In the genomic region with DNA sequence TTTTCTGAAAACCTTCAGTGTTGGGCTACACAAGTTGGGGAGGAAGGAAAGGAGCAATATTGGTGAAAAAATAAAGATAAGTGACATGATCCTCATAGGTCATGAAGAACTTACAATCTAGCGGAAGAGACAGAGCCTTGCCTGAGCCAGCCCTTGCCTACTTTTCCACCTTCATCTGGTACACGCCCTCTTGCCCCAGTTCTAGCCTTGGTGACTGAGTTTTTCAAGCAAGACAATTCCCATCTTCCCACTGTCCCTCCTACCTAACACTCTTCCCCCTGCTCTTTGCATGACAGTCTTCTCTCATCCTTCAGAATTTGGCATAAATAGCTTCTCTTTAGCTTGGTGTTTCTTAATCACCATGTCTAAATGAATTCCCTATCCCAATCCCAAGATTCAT, we compare ENCODE assay signal across 34 cellular contexts. TPM values are rescaled to one million over a fixed set of nuclear protein-coding genes. Genes with fewer than 3 reads are reported as not detected.
"Had no signal": no experiment of that assay in that cellular context is flagged by ENCODE, and none has a peak within 500 bp of the region (broad histone marks: within the 10 kb centered on the region; RNA-seq: fewer than 3 reads in every experiment).

No MANE protein-coding gene starts in this region.

- H3K36me3 Mint-ChIP-seq: activated CD4-positive, alpha-beta memory T cell treated with anti-CD3 and anti-CD28 coated beads for 36 hours; activated naive CD4-positive, alpha-beta T cell treated with anti-CD3 and anti-CD28 coated beads, Interleukin-2, amount 50 U/mL, for 72 hours; activated naive CD8-positive, alpha-beta T cell treated with anti-CD3 and anti-CD28 coated beads for 36 hours had no signal

- H3K4me1 ChIP-seq: adrenal gland, body of pancreas had no signal

- H3K36me3 ChIP-seq: adrenal gland, cardiac muscle cell had no signal

- H3K4me1 Mint-ChIP-seq: activated B cell treated with CpG ODN at 0.5 μM for 24 hours; activated CD4-positive, alpha-beta T cell treated with anti-CD3 and anti-CD28 coated beads, Interleukin-2, amount 10 ng/mL, durations not matched to agents 24 days and 14 days; activated naive CD8-positive, alpha-beta T cell treated with anti-CD3 and anti-CD28 coated beads for 36 hours; activated T-helper 17 cell treated with anti-CD3 and anti-CD28 coated beads, Interleukin-2, amount 50 U/mL, for 72 hours had no signal

- H3K27ac ChIP-seq: adrenal gland, body of pancreas, cardiac muscle cell, VCaP had no signal

- DNase-seq: activated B cell treated with CpG ODN at 0.5 μM for 24 hours; activated CD4-positive, alpha-beta memory T cell treated with anti-CD3 and anti-CD28 coated beads for 36 hours; activated CD4-positive, alpha-beta T cell treated with anti-CD3 and anti-CD28 coated beads for 4 hours; activated CD4-positive, alpha-beta T cell treated with anti-CD3 and anti-CD28 coated beads, Interleukin-2, amount 10 ng/mL, durations not matched to agents 24 days and 14 days; activated CD4-positive, alpha-beta T cell treated with anti-CD3 and anti-CD28 coated beads, Interleukin-2, amount 50 U/mL, for 1 hour; activated CD4-positive, alpha-beta T cell treated with anti-CD3 and anti-CD28 coated beads, Interleukin-2, amount 50 U/mL, for 4 hours; activated CD4-positive, CD25-positive, alpha-beta regulatory T cell treated with anti-CD3 and anti-CD28 coated beads, Interleukin-2, amount 50 U/mL, for 72 hours; activated CD8-positive, alpha-beta memory T cell treated with anti-CD3 and anti-CD28 coated beads, Interleukin-2, amount 50 U/mL, for 4 hours; activated CD8-positive, alpha-beta T cell treated with anti-CD3 and anti-CD28 coated beads for 36 hours; activated effector memory CD4-positive, alpha-beta T cell treated with anti-CD3 and anti-CD28 coated beads, Interleukin-2, amount 50 U/mL, for 16 hours; activated gamma-delta T cell treated with Interleukin-2 at 50 U/mL for 16 hours; activated naive CD4-positive, alpha-beta T cell; activated naive CD4-positive, alpha-beta T cell treated with anti-CD3 and anti-CD28 coated beads for 36 hours; activated naive CD4-positive, alpha-beta T cell treated with anti-CD3 and anti-CD28 coated beads, Interleukin-2, amount 50 U/mL, for 16 hours; activated naive CD8-positive, alpha-beta T cell treated with anti-CD3 and anti-CD28 coated beads for 36 hours; activated T-cell treated with anti-CD3 and anti-CD28 coated beads for 4 hours; activated T-cell treated with anti-CD3 and anti-CD28 coated beads, Interleukin-2, amount 50 U/mL, for 1 hour; activated T-cell treated with anti-CD3 and anti-CD28 coated beads, Interleukin-2, amount 50 U/mL, for 4 hours; activated T-cell treated with anti-CD3 and anti-CD28 coated beads, Interleukin-2, amount 50 U/mL, for 72 hours; adrenal gland; amniotic stem cell; aorta; body of pancreas; T-helper 1 cell; T-helper 2 cell; T-helper 9 cell had no signal

- H3K9me3 ChIP-seq: adrenal gland, body of pancreas had no signal

- H3K27ac Mint-ChIP-seq: activated B cell treated with CpG ODN at 0.5 μM for 24 hours; activated CD4-positive, alpha-beta memory T cell treated with anti-CD3 and anti-CD28 coated beads for 36 hours; activated CD4-positive, alpha-beta T cell treated with anti-CD3 and anti-CD28 coated beads, Interleukin-2, amount 10 ng/mL, durations not matched to agents 24 days and 14 days; activated CD8-positive, alpha-beta T cell treated with anti-CD3 and anti-CD28 coated beads for 36 hours; activated naive CD4-positive, alpha-beta T cell treated with anti-CD3 and anti-CD28 coated beads for 36 hours; activated naive CD4-positive, alpha-beta T cell treated with anti-CD3 and anti-CD28 coated beads, Interleukin-2, amount 50 U/mL, for 72 hours; activated naive CD8-positive, alpha-beta T cell treated with anti-CD3 and anti-CD28 coated beads for 36 hours; activated T-cell treated with anti-CD3 and anti-CD28 coated beads, Interleukin-2, amount 50 U/mL, for 72 hours; activated T-helper 1 cell treated with anti-CD3 and anti-CD28 coated beads, Interleukin-12 subunit alpha, Interleukin-12 subunit beta, Interleukin-2, Interleukin-4 antibody, amounts not matched to agents 30 ng/mL and 10 ng/mL and 1 ng/mL, durations not matched to agents 14 hours and 24 hours and 36 hours; activated T-helper 17 cell treated with anti-CD3 and anti-CD28 coated beads, Interleukin-2, amount 50 U/mL, for 72 hours; T-helper 1 cell treated with Interleukin-12 subunit alpha and Interleukin-12 subunit beta and Interleukin-4 antibody, amounts not matched to agents 30 μg/mL and 1 μg/mL, for 36 hours; T-helper 2 cell treated with Interferon-gamma antibody and Interleukin-4, amounts not matched to agents 5 μg/mL and 100 μg/mL, for 36 hours had no signal

- H3K4me3 ChIP-seq: adrenal gland, body of pancreas, cardiac muscle cell had no signal

- H3K4me3 Mint-ChIP-seq: activated B cell treated with CpG ODN at 0.5 μM for 24 hours; activated CD4-positive, alpha-beta memory T cell treated with anti-CD3 and anti-CD28 coated beads for 36 hours; activated CD4-positive, alpha-beta T cell treated with anti-CD3 and anti-CD28 coated beads, Interleukin-2, amount 10 ng/mL, durations not matched to agents 24 days and 14 days; activated CD8-positive, alpha-beta T cell treated with anti-CD3 and anti-CD28 coated beads for 36 hours; activated naive CD4-positive, alpha-beta T cell treated with anti-CD3 and anti-CD28 coated beads for 36 hours; activated naive CD8-positive, alpha-beta T cell treated with anti-CD3 and anti-CD28 coated beads for 36 hours; activated T-cell treated with anti-CD3 and anti-CD28 coated beads, Interleukin-2, amount 50 U/mL, for 4 hours; activated T-cell treated with anti-CD3 and anti-CD28 coated beads, Interleukin-2, amount 50 U/mL, for 72 hours; activated T-helper 1 cell treated with anti-CD3 and anti-CD28 coated beads, Interleukin-12 subunit alpha, Interleukin-12 subunit beta, Interleukin-2, Interleukin-4 antibody, amounts not matched to agents 30 ng/mL and 10 ng/mL and 1 ng/mL, durations not matched to agents 14 hours and 24 hours and 36 hours; activated T-helper 17 cell treated with anti-CD3 and anti-CD28 coated beads, Interleukin-2, amount 50 U/mL, for 72 hours; T-helper 1 cell treated with Interleukin-12 subunit alpha and Interleukin-12 subunit beta and Interleukin-4 antibody, amounts not matched to agents 30 μg/mL and 1 μg/mL, for 36 hours; T-helper 2 cell treated with Interferon-gamma antibody and Interleukin-4, amounts not matched to agents 5 μg/mL and 100 μg/mL, for 36 hours had no signal

- ATAC-seq: activated CD8-positive, alpha-beta T cell treated with anti-CD3 and anti-CD28 coated beads for 36 hours; activated naive CD4-positive, alpha-beta T cell treated with anti-CD3 and anti-CD28 coated beads, Interleukin-2, amount 50 U/mL, for 72 hours; activated T-cell treated with anti-CD3 and anti-CD28 coated beads, Interleukin-2, amount 50 U/mL, for 4 hours; activated T-cell treated with anti-CD3 and anti-CD28 coated beads, Interleukin-2, amount 50 U/mL, for 72 hours; activated T-helper 17 cell treated with anti-CD3 and anti-CD28 coated beads, Interleukin-2, amount 50 U/mL, for 72 hours; body of pancreas had no signal

- H3K27me3 ChIP-seq: body of pancreas, cardiac muscle cell had no signal

- H3K9me3 Mint-ChIP-seq: activated CD4-positive, alpha-beta memory T cell treated with anti-CD3 and anti-CD28 coated beads for 36 hours; activated CD4-positive, alpha-beta T cell treated with anti-CD3 and anti-CD28 coated beads, Interleukin-2, amount 10 ng/mL, durations not matched to agents 24 days and 14 days; activated T-helper 1 cell treated with anti-CD3 and anti-CD28 coated beads, Interleukin-12 subunit alpha, Interleukin-12 subunit beta, Interleukin-2, Interleukin-4 antibody, amounts not matched to agents 30 ng/mL and 10 ng/mL and 1 ng/mL, durations not matched to agents 14 hours and 24 hours and 36 hours; T-helper 1 cell treated with Interleukin-12 subunit alpha and Interleukin-12 subunit beta and Interleukin-4 antibody, amounts not matched to agents 30 μg/mL and 1 μg/mL, for 36 hours; T-helper 2 cell treated with Interferon-gamma antibody and Interleukin-4, amounts not matched to agents 5 μg/mL and 100 μg/mL, for 36 hours had no signal

- H3K27me3 Mint-ChIP-seq: activated B cell treated with CpG ODN at 0.5 μM for 24 hours; activated CD4-positive, alpha-beta memory T cell treated with anti-CD3 and anti-CD28 coated beads for 36 hours; activated CD4-positive, alpha-beta T cell treated with anti-CD3 and anti-CD28 coated beads, Interleukin-2, amount 10 ng/mL, durations not matched to agents 24 days and 14 days; activated CD8-positive, alpha-beta T cell treated with anti-CD3 and anti-CD28 coated beads for 36 hours; activated naive CD8-positive, alpha-beta T cell treated with anti-CD3 and anti-CD28 coated beads for 36 hours; activated T-helper 17 cell treated with anti-CD3 and anti-CD28 coated beads, Interleukin-2, amount 50 U/mL, for 72 hours had no signal

RNA-seq across cellular contexts. Expression of a gene that starts 42.6 kb away (rescaled TPM):
- total RNA-seq: activated B cell treated with CpG ODN at 0.5 μM for 24 hours; activated CD4-positive, alpha-beta memory T cell treated with anti-CD3 and anti-CD28 coated beads for 36 hours; activated CD4-positive, alpha-beta T cell treated with anti-CD3 and anti-CD28 coated beads, Interleukin-2, amount 10 ng/mL, durations not matched to agents 24 days and 14 days; activated CD8-positive, alpha-beta memory T cell treated with anti-CD3 and anti-CD28 coated beads for 36 hours; activated CD8-positive, alpha-beta T cell treated with anti-CD3 and anti-CD28 coated beads for 36 hours; activated naive CD4-positive, alpha-beta T cell treated with anti-CD3 and anti-CD28 coated beads for 36 hours; activated naive CD4-positive, alpha-beta T cell treated with anti-CD3 and anti-CD28 coated beads, Interleukin-2, amount 50 U/mL, for 72 hours; activated naive CD8-positive, alpha-beta T cell treated with anti-CD3 and anti-CD28 coated beads for 36 hours; activated T-cell treated with anti-CD3 and anti-CD28 coated beads, Interleukin-2, amount 50 U/mL, for 4 hours; activated T-cell treated with anti-CD3 and anti-CD28 coated beads, Interleukin-2, amount 50 U/mL, for 72 hours; activated T-helper 1 cell treated with anti-CD3 and anti-CD28 coated beads, Interleukin-12 subunit alpha, Interleukin-12 subunit beta, Interleukin-2, Interleukin-4 antibody, amounts not matched to agents 30 ng/mL and 10 ng/mL and 1 ng/mL, durations not matched to agents 14 hours and 24 hours and 36 hours; activated T-helper 17 cell treated with anti-CD3 and anti-CD28 coated beads, Interleukin-2, amount 50 U/mL, for 72 hours; body of pancreas; cardiac muscle cell had no signal
- polyA plus RNA-seq: adrenal gland, cardiac muscle cell had no signal
